In genomic region chr19:7522923-7523667, GRCh38 we compare ENCODE assay signal across 1 cellular context.
TF ChIP-seq lines count a peak whose summit lies in the region.

No MANE protein-coding gene starts in this region.

TF ChIP-seq in GM12878, 131 proteins besides CTCF, POLR2A, EP300 and RAD21:
- no peak for TF ChIP-seq ZNF207 (IDR thresholded peaks at IDR 0.05; ENCODE audit: borderline replicate concordance)
- TF ChIP-seq, protein P1, sequence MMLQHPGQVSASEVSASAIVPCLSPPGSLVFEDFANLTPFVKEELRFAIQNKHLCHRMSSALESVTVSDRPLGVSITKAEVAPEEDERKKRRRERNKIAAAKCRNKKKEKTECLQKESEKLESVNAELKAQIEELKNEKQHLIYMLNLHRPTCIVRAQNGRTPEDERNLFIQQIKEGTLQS (IDR thresholded peaks at IDR 0.05; ENCODE audit: borderline replicate concordance, extremely low read depth, low read depth, low read length) = no peak
- TF ChIP-seq, protein P2, sequence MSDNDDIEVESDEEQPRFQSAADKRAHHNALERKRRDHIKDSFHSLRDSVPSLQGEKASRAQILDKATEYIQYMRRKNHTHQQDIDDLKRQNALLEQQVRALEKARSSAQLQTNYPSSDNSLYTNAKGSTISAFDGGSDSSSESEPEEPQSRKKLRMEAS (IDR thresholded peaks at IDR 0.05; ENCODE audit: low read depth, low read length) = no peak
- TF ChIP-seq WRNIP1 (IDR thresholded peaks at IDR 0.05; ENCODE audit: borderline replicate concordance, low read depth, low read length) = no peak
- TF ChIP-seq ZNF274 (IDR thresholded peaks at IDR 0.05; ENCODE audit: insufficient read depth, insufficient read length) = no peak
- TF ChIP-seq ZNF622 (IDR thresholded peaks at IDR 0.05) = no peak
- TF ChIP-seq CREB1 (IDR thresholded peaks at IDR 0.05; ENCODE audit: low read depth) = no peak
- TF ChIP-seq STAT3 (IDR thresholded peaks at IDR 0.05; ENCODE audit: low read depth, low read length) = no peak
- TF ChIP-seq RB1 (IDR thresholded peaks at IDR 0.05; ENCODE audit: borderline replicate concordance) = no peak
- no peak for TF ChIP-seq SREBF2 (IDR thresholded peaks at IDR 0.05; ENCODE audit: low read length)
- TF ChIP-seq KDM1A (IDR thresholded peaks at IDR 0.05; ENCODE audit: borderline replicate concordance) = no peak
- no peak for TF ChIP-seq BACH1 (IDR thresholded peaks at IDR 0.05; ENCODE audit: borderline replicate concordance)
- TF ChIP-seq SMC3 (IDR thresholded peaks at IDR 0.05; ENCODE audit: borderline replicate concordance, low read length) = no peak
- TF ChIP-seq SP1 (IDR thresholded peaks at IDR 0.05; ENCODE audit: low read depth, low read length) = no peak
- no peak for TF ChIP-seq SREBF1 (IDR thresholded peaks at IDR 0.05; ENCODE audit: low read length)
- TF ChIP-seq RELA (IDR thresholded peaks at IDR 0.05; ENCODE audit: borderline replicate concordance, partially characterized antibody) = no peak
- TF ChIP-seq HDGF (IDR thresholded peaks at IDR 0.05) = no peak
- TF ChIP-seq, protein P3, sequence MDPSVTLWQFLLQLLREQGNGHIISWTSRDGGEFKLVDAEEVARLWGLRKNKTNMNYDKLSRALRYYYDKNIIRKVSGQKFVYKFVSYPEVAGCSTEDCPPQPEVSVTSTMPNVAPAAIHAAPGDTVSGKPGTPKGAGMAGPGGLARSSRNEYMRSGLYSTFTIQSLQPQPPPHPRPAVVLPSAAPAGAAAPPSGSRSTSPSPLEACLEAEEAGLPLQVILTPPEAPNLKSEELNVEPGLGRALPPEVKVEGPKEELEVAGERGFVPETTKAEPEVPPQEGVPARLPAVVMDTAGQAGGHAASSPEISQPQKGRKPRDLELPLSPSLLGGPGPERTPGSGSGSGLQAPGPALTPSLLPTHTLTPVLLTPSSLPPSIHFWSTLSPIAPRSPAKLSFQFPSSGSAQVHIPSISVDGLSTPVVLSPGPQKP (IDR thresholded peaks at IDR 0.05; ENCODE audit: low read depth, low read length) = no peak
- no peak for TF ChIP-seq MYB (IDR thresholded peaks at IDR 0.05; ENCODE audit: borderline replicate concordance, low read depth, low read length)
- TF ChIP-seq SPI1 (IDR thresholded peaks at IDR 0.05; ENCODE audit: borderline replicate concordance, insufficient read depth, low read depth, low read length) = no peak
